15 cellular contexts compared by ENCODE assay signal in genomic region chr1:31627930-31628421, GRCh38. TPM values are rescaled to one million over a fixed set of nuclear protein-coding genes. Genes with fewer than 3 reads are reported as not detected.
A peak's percentile ranks its signal among the peaks of the same experiment; 100 is the strongest.
DNase-seq lines count a peak whose midpoint lies in the region; ATAC-seq and TF ChIP-seq lines count a peak whose summit lies in the region.
"Had no signal": no experiment of that assay in that cellular context is flagged by ENCODE, and none has a peak within 500 bp of the region (broad histone marks: within the 10 kb centered on the region; RNA-seq: fewer than 3 reads in every experiment).

No MANE protein-coding gene starts in this region.

- no peak overlapping the region for H3K4me3 Mint-ChIP-seq in neural crest cell
- H3K4me3 Mint-ChIP-seq: activated CD4-positive, alpha-beta memory T cell treated with anti-CD3 and anti-CD28 coated beads, Interleukin-2, amount 10 ng/mL, durations not matched to agents 7 days and 5 days; activated naive CD8-positive, alpha-beta T cell treated with anti-CD3 and anti-CD28 coated beads, Interleukin-2, amount 10 ng/mL, durations not matched to agents 7 days and 5 days had no signal

- peaks cover 25 to 49% (median 30%) of the 10 kb centered on the region in 4 donors for H3K4me1 ChIP-seq in esophagus muscularis mucosa
- H3K4me1 ChIP-seq: A549 had no signal

- H3K9me3 ChIP-seq in esophagus muscularis mucosa = no peaks in the 10 kb centered on the region
- H3K9me3 ChIP-seq: A549 had no signal

- H3K36me3 Mint-ChIP-seq in neural crest cell (ENCODE audit: low read depth) = no peaks in the 10 kb centered on the region

- no peaks in the 10 kb centered on the region for H3K27me3 ChIP-seq in esophagus muscularis mucosa

- H3K4me1 Mint-ChIP-seq in neural crest cell = peaks cover 22% of the 10 kb centered on the region

- no peaks in the 10 kb centered on the region for H3K9me3 Mint-ChIP-seq in neural crest cell
- H3K9me3 Mint-ChIP-seq: activated CD4-positive, alpha-beta memory T cell treated with anti-CD3 and anti-CD28 coated beads, Interleukin-2, amount 10 ng/mL, durations not matched to agents 7 days and 5 days; activated naive CD8-positive, alpha-beta T cell treated with anti-CD3 and anti-CD28 coated beads, Interleukin-2, amount 10 ng/mL, durations not matched to agents 7 days and 5 days had no signal

- peak; percentile 34 for DNase-seq in activated effector memory CD4-positive, alpha-beta T cell treated with anti-CD3 and anti-CD28 coated beads, Interleukin-2, amount 50 U/mL, for 16 hours
- no peak for DNase-seq in activated effector memory CD4-positive, alpha-beta T cell treated with Interleukin-2 at 50 U/mL for 16 hours
- no peak for DNase-seq in esophagus muscularis mucosa (ENCODE audit: extremely low spot score)
- no peak for DNase-seq in neural crest cell (ENCODE audit: low read depth, low spot score)
- DNase-seq in NCI-H510A (lab: John Stamatoyannopoulos, UW) = no peak
- no peak for DNase-seq in stimulated activated CD4-positive, alpha-beta T cell treated with anti-CD3 and anti-CD28 coated beads, Interleukin-4, amount 100 ng/mL, for 1 hour
- DNase-seq: activated CD4-positive, alpha-beta memory T cell treated with anti-CD3 and anti-CD28 coated beads, Interleukin-2, amount 10 ng/mL, durations not matched to agents 7 days and 5 days; activated naive CD8-positive, alpha-beta T cell treated with anti-CD3 and anti-CD28 coated beads, Interleukin-2, amount 10 ng/mL, durations not matched to agents 7 days and 5 days; NCI-H226 had no signal

- H3K36me3 ChIP-seq in esophagus muscularis mucosa = peaks cover 42 to 64% (median 55%) of the 10 kb centered on the region in 4 donors

- no peak overlapping the region for H3K4me3 ChIP-seq in esophagus muscularis mucosa
- H3K4me3 ChIP-seq: A549, skin epidermis had no signal

- H3K27me3 Mint-ChIP-seq in neural crest cell (ENCODE audit: low read depth) = no peaks in the 10 kb centered on the region
- H3K27me3 Mint-ChIP-seq: activated CD4-positive, alpha-beta memory T cell treated with anti-CD3 and anti-CD28 coated beads, Interleukin-2, amount 10 ng/mL, durations not matched to agents 7 days and 5 days; activated naive CD8-positive, alpha-beta T cell treated with anti-CD3 and anti-CD28 coated beads, Interleukin-2, amount 10 ng/mL, durations not matched to agents 7 days and 5 days had no signal

- peak overlapping the region; percentile 25 to 62 (median 40) for H3K27ac ChIP-seq in esophagus muscularis mucosa (replicated peaks in 1 of 4)
- H3K27ac ChIP-seq: A549, KMS-11 had no signal

- intact Hi-C loops in esophagus muscularis mucosa (cut with DNase I) = no loop called here

- TF ChIP-seq CTCF in esophagus muscularis mucosa (IDR thresholded peaks at IDR 0.05) (no peak), neural crest cell (conservative IDR thresholded peaks at IDR 0.05) (no peak)

- ATAC-seq in GM21529 (IDR thresholded peaks at IDR 0.05; ENCODE audit: unreplicated experiment) = no peak
- no peak for ATAC-seq in activated CD4-positive, CD25-positive, alpha-beta regulatory T cell treated with anti-CD3 and anti-CD28 coated beads, Interleukin-2, amount 50 U/mL, for 24 hours
- ATAC-seq: A549 had no signal

- TF ChIP-seq POLR2A in esophagus muscularis mucosa (IDR thresholded peaks at IDR 0.05; ENCODE audit: low read depth) = no peak

- WGBS in esophagus muscularis mucosa = 85% methylated on average over 9 of the region's 9 CpGs

- no peak for TF ChIP-seq EP300 in esophagus muscularis mucosa (IDR thresholded peaks at IDR 0.05)

- peak overlapping the region; percentile 86 for H3K27ac Mint-ChIP-seq in neural crest cell (ENCODE audit: unreplicated experiment)
- H3K27ac Mint-ChIP-seq: activated CD4-positive, alpha-beta memory T cell treated with anti-CD3 and anti-CD28 coated beads, Interleukin-2, amount 10 ng/mL, durations not matched to agents 7 days and 5 days; activated naive CD8-positive, alpha-beta T cell treated with anti-CD3 and anti-CD28 coated beads, Interleukin-2, amount 10 ng/mL, durations not matched to agents 7 days and 5 days had no signal

RNA-seq across cellular contexts. Expression of gene HCRTR1, which starts 10.5 kb away (rescaled TPM):
- total RNA-seq in esophagus muscularis mucosa (1 to 10 TPM in 2 of 4 donors, under 1 TPM in 1, not detected in 1; 0.45 to 1.8 (median 1.7) TPM), neural crest cell (0.23 TPM in 1 of 2 replicates, not detected in the other)
- total RNA-seq: activated CD4-positive, alpha-beta memory T cell treated with anti-CD3 and anti-CD28 coated beads, Interleukin-2, amount 10 ng/mL, durations not matched to agents 7 days and 5 days; activated naive CD8-positive, alpha-beta T cell treated with anti-CD3 and anti-CD28 coated beads, Interleukin-2, amount 10 ng/mL, durations not matched to agents 7 days and 5 days; fibroblast of lung had no signal

RNA-seq across cellular contexts. Expression of gene PEF1, which starts 16.7 kb away (rescaled TPM):
- total RNA-seq in esophagus muscularis mucosa (100 to 1,000 TPM in 1 of 4 donors, 10 to 100 TPM in 3; 61.5 to 101 (median 92.9) TPM), neural crest cell (49.0 and 52.4 TPM in 2 replicates)

RNA-seq across cellular contexts. Expression of gene TINAGL1, which starts 51.7 kb away (rescaled TPM):
- total RNA-seq in esophagus muscularis mucosa (100 to 1,000 TPM; 139 to 354 (median 244) TPM), neural crest cell (not detected in 2 replicates)
- total RNA-seq: activated CD4-positive, alpha-beta memory T cell treated with anti-CD3 and anti-CD28 coated beads, Interleukin-2, amount 10 ng/mL, durations not matched to agents 7 days and 5 days; activated naive CD8-positive, alpha-beta T cell treated with anti-CD3 and anti-CD28 coated beads, Interleukin-2, amount 10 ng/mL, durations not matched to agents 7 days and 5 days had no signal

Comparison
In these comparisons a context has a peak if more than half of its experiments do, and no peak if none do; other contexts are left out.
1. RNA of gene TINAGL1, which starts 51.7 kb away (total RNA-seq): 139 to 354 TPM in esophagus muscularis mucosa; not detected in neural crest cell; every median in the first group is over 100 times any median in the second.